Comparison of ENCODE assay signal across 16 cellular contexts in the genomic region with DNA sequence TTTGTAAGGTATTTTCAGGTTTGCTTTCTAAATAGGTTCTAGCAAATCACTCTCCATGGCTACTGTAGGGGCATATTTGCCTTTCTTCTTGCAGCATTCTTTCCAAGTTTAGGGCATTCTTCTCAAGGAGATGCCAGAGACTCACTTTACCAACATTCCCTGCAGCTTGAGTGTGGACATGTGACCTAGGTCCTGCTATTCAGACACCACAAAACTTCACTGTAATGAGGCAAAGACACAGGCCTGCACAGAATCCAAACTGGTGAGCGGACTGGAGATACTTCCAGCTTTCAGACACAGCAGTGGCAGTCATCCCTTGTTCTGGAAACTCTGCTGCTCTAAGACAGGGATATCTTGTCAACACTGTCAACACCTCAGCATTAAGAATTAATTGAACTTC.
A peak's percentile ranks its signal among the peaks of the same experiment; 100 is the strongest.
DNase-seq lines count a peak whose midpoint lies in the region; ATAC-seq and TF ChIP-seq lines count a peak whose summit lies in the region.
"Had no signal": no experiment of that assay in that cellular context is flagged by ENCODE, and none has a peak within 500 bp of the region (broad histone marks: within the 10 kb centered on the region; RNA-seq: fewer than 3 reads in every experiment).

No MANE protein-coding gene starts in this region.

- intact Hi-C loops in IMR-90 (cut with micrococcal nuclease), result no loop called here
- intact Hi-C loops in left ventricle myocardium inferior (cut with micrococcal nuclease), result no loop called here
- intact Hi-C loops in PC-3 (cut with micrococcal nuclease), result no loop called here

- CTCF ChIA-PET in IMR-90 (lab: Yijun Ruan, JAX), result no interaction called here
- CTCF ChIA-PET in PC-3 (lab: Charles Lee), result no interaction called here

- no peak overlapping the region for H4K8ac ChIP-seq in IMR-90 (ENCODE audit: low read depth in 2 of 2, low read length in 2 of 2)
- H4K8ac ChIP-seq in mesendoderm (ENCODE audit: low read depth, low read length), result no peak overlapping the region

- H3K4me1 ChIP-seq in IMR-90 (ENCODE audit: control insufficient read depth, insufficient read depth, low read length) (peaks cover 4% of the 10 kb centered on the region; the same call in 1 of the 2 replicates), mesendoderm (ENCODE audit: control insufficient read depth, low read depth, low read length) (peaks cover 2% of the 10 kb centered on the region), left ventricle myocardium inferior (no peaks in the 10 kb centered on the region), PC-3 (ENCODE audit: insufficient read depth, low read length) (peaks cover 7% of the 10 kb centered on the region; the same call in 1 of the 2 replicates)
- H3K4me1 ChIP-seq: BE2C had no signal

- ATAC-seq in IMR-90 (ENCODE audit: low read depth) (no peak), PC-3 (no peak)
- ATAC-seq: HepG2 had no signal

- H3K9ac ChIP-seq in IMR-90 (ENCODE audit: low read depth, low read length), result no peak overlapping the region
- no peak overlapping the region for H3K9ac ChIP-seq in mesendoderm (ENCODE audit: low read length)
- no peak overlapping the region for H3K9ac ChIP-seq in PC-3 (ENCODE audit: low read length)

- dilution Hi-C loops in IMR-90 (cut with HindIII; ENCODE audit: low sequenced_read_pairs, unreplicated experiment), result no loop called here

- H3K9me1 ChIP-seq in IMR-90 (ENCODE audit: insufficient read depth, low read length), result peaks cover 3% of the 10 kb centered on the region; the same call in 1 of the 2 replicates

- no peak for TF ChIP-seq RAD21 in IMR-90 (IDR thresholded peaks at IDR 0.05; ENCODE audit: low read length)

- TF ChIP-seq CTCF in AG10803 (conservative IDR thresholded peaks at IDR 0.05; ENCODE audit: low read length) (no peak), IMR-90 (conservative IDR thresholded peaks at IDR 0.05; ENCODE audit: low read depth, low read length) (no peak), astrocyte of the spinal cord (IDR thresholded peaks at IDR 0.05; ENCODE audit: low read depth, low read length) (no peak), left ventricle myocardium inferior (IDR thresholded peaks at IDR 0.05; ENCODE audit: borderline replicate concordance) (no peak), PC-3 (conservative IDR thresholded peaks at IDR 0.05; ENCODE audit: low read depth, low read length) (no peak)

- H3K27me3 ChIP-seq in IMR-90 (ENCODE audit: control insufficient read depth, insufficient read depth, low read length), result no peaks in the 10 kb centered on the region
- no peaks in the 10 kb centered on the region for H3K27me3 ChIP-seq in mesendoderm (ENCODE audit: insufficient read depth, low read length, poor library complexity)
- no peaks in the 10 kb centered on the region for H3K27me3 ChIP-seq in left ventricle myocardium inferior (ENCODE audit: low read depth)
- no peaks in the 10 kb centered on the region for H3K27me3 ChIP-seq in PC-3 (ENCODE audit: low read length)
- H3K27me3 ChIP-seq: BE2C had no signal

- H4K91ac ChIP-seq in IMR-90 (ENCODE audit: insufficient read depth, low read depth, low read length), result no peak overlapping the region

- no peak overlapping the region for H3K27ac ChIP-seq in IMR-90 (ENCODE audit: insufficient read depth, low read length)
- no peak overlapping the region for H3K27ac ChIP-seq in mesendoderm (ENCODE audit: low read depth, low read length)
- H3K27ac ChIP-seq in left ventricle myocardium inferior (replicated peaks), result no peak overlapping the region
- no peak overlapping the region for H3K27ac ChIP-seq in PC-3 (ENCODE audit: low read length)
- H3K27ac ChIP-seq: C4-2B had no signal

- H3K56ac ChIP-seq in IMR-90 (ENCODE audit: extremely low read depth, insufficient read depth, low read length), result no peak overlapping the region
- no peak overlapping the region for H3K56ac ChIP-seq in mesendoderm (ENCODE audit: low read length)

- H3K4ac ChIP-seq in IMR-90 (ENCODE audit: low read depth, low read length), result no peak overlapping the region
- no peak overlapping the region for H3K4ac ChIP-seq in mesendoderm (ENCODE audit: low read depth, low read length)

- H4K5ac ChIP-seq in IMR-90 (ENCODE audit: low read depth, low read length), result no peak overlapping the region
- no peak overlapping the region for H4K5ac ChIP-seq in mesendoderm (ENCODE audit: low read length)

- H3K79me1 ChIP-seq in IMR-90 (ENCODE audit: low read depth in 1 of 2, low read length in 2 of 2) (no peaks in the 10 kb centered on the region), mesendoderm (ENCODE audit: low read length) (no peaks in the 10 kb centered on the region)

- H2BK120ac ChIP-seq in IMR-90 (ENCODE audit: low read depth, low read length), result no peak overlapping the region
- H2BK120ac ChIP-seq in mesendoderm (ENCODE audit: low read depth, low read length), result no peak overlapping the region

- no peak overlapping the region for H2BK5ac ChIP-seq in IMR-90 (ENCODE audit: low read depth, low read length, poor library complexity, severe bottlenecking)
- peak overlapping the region; percentile 42 for H2BK5ac ChIP-seq in mesendoderm (ENCODE audit: low read length)

- in situ Hi-C loops in IMR-90 (cut with MboI; ENCODE audit: low sequenced_read_pairs) (no loop called here), astrocyte of the spinal cord (cut with HindIII; ENCODE audit: low sequenced_read_pairs) (no loop called here)

- no peak overlapping the region for H3K14ac ChIP-seq in IMR-90 (replicated peaks; ENCODE audit: low read depth, low read length)

- TF ChIP-seq POLR2A in IMR-90 (IDR thresholded peaks at IDR 0.05; ENCODE audit: low read depth, low read length), result no peak

- H3K4me3 ChIP-seq in AG10803 (ENCODE audit: low read length) (no peak overlapping the region), IMR-90 (ENCODE audit: insufficient read depth, low read depth, low read length) (no peak overlapping the region), astrocyte of the spinal cord (ENCODE audit: low read depth, low read length) (no peak overlapping the region), mesendoderm (ENCODE audit: low read length) (no peak overlapping the region), left ventricle myocardium inferior (no peak overlapping the region), PC-3 (ENCODE audit: low read length) (no peak overlapping the region)

- H2AK5ac ChIP-seq in IMR-90 (ENCODE audit: low read depth, low read length) (no peak overlapping the region), mesendoderm (ENCODE audit: low read length) (no peak overlapping the region)

- 100% methylated on average over 1 of the region's 1 CpG; no CpG with 5 or more reads in 1 of the 2 experiments for WGBS in IMR-90 (ENCODE audit: extremely low coverage in 2 of 2, insufficient read length in 1 of 2), 2 experiments
- WGBS in mesendoderm (ENCODE audit: extremely low coverage, insufficient coverage, low lambda C conversion rate), result no CpG with 5 or more reads among the region's 1 CpG

- H2BK20ac ChIP-seq in IMR-90 (ENCODE audit: low read depth, low read length), result no peak overlapping the region

- DNase-seq in AG10803 (ENCODE audit: low read depth) (peak; percentile 50), IMR-90 (no peak), astrocyte of the spinal cord (ENCODE audit: low read depth, low spot score) (peak; percentile 16), mesendoderm (no peak), left ventricle myocardium inferior (no peak), NCI-H1048 (lab: John Stamatoyannopoulos, UW) (no peak), PC-3 (no peak), T-helper 1 cell (no peak)
- DNase-seq: 8988T; BE2C; CD4-positive, alpha-beta memory T cell; DMS79; EL; H7 had no signal

- H3K4me2 ChIP-seq in IMR-90 (ENCODE audit: low read depth, low read length) (no peak overlapping the region), mesendoderm (ENCODE audit: low read length) (no peak overlapping the region), PC-3 (ENCODE audit: low read length) (no peak overlapping the region)

- no peaks in the 10 kb centered on the region for H3K79me2 ChIP-seq in mesendoderm (ENCODE audit: control insufficient read depth, insufficient read depth, low read length)
- no peaks in the 10 kb centered on the region for H3K79me2 ChIP-seq in PC-3 (ENCODE audit: low read length)

- no peaks in the 10 kb centered on the region for H3F3A ChIP-seq in PC-3 (ENCODE audit: low read length, unreplicated experiment)

- no peak overlapping the region for H2BK15ac ChIP-seq in IMR-90 (ENCODE audit: low read depth, low read length)
- no peak overlapping the region for H2BK15ac ChIP-seq in mesendoderm (replicated peaks; ENCODE audit: low read depth)

- H3K9me3 ChIP-seq in IMR-90 (ENCODE audit: control insufficient read depth, insufficient read depth, low read length) (no peaks in the 10 kb centered on the region; the same call in 1 of the 2 replicates), left ventricle myocardium inferior (replicated peaks) (peaks cover 1% of the 10 kb centered on the region), PC-3 (ENCODE audit: low read length) (no peaks in the 10 kb centered on the region)
- H3K9me3 ChIP-seq: BE2C had no signal

- H3K23ac ChIP-seq in IMR-90 (ENCODE audit: low read depth, low read length) (0 out of 2 replicates have a peak overlapping the region, but pooled peaks have one; percentile 11), mesendoderm (ENCODE audit: low read length) (no peak overlapping the region)

- no TSS peak for BruUV-seq in IMR-90 (replicated peaks; lab: Mats Ljungman, UMichigan)
- no TSS peak for BruUV-seq in PC-3 (replicated peaks; lab: Mats Ljungman, UMichigan)

- H3K36me3 ChIP-seq in IMR-90 (ENCODE audit: control insufficient read depth, insufficient read depth, low read length) (no peaks in the 10 kb centered on the region), mesendoderm (ENCODE audit: control insufficient read depth, insufficient read depth, low read length) (no peaks in the 10 kb centered on the region), left ventricle myocardium inferior (no peaks in the 10 kb centered on the region), PC-3 (ENCODE audit: low read depth, low read length) (no peaks in the 10 kb centered on the region)
- H3K36me3 ChIP-seq: BE2C had no signal

- H3K9me2 ChIP-seq in PC-3 (replicated peaks; ENCODE audit: low read length), result no peaks in the 10 kb centered on the region

- peak overlapping the region; percentile 23; the same call in 1 of the 2 replicates for H3K18ac ChIP-seq in IMR-90 (ENCODE audit: low read depth, low read length)
- no peak overlapping the region for H3K18ac ChIP-seq in mesendoderm (ENCODE audit: low read length)

- no peak overlapping the region for H2AFZ ChIP-seq in IMR-90 (replicated peaks; ENCODE audit: low read length, poor library complexity)
- H2AFZ ChIP-seq in PC-3 (ENCODE audit: low read length), result no peak overlapping the region

- H2AK9ac ChIP-seq in IMR-90 (replicated peaks; ENCODE audit: low read depth, low read length, poor library complexity), result no peak overlapping the region

- H4K20me1 ChIP-seq in IMR-90 (ENCODE audit: insufficient read depth, low read length), result no peaks in the 10 kb centered on the region
- no peaks in the 10 kb centered on the region for H4K20me1 ChIP-seq in PC-3 (ENCODE audit: low read length)

- POLR2A ChIA-PET in IMR-90 (lab: Charles Lee; ENCODE audit: unreplicated experiment) (no interaction called here), PC-3 (lab: Charles Lee; ENCODE audit: unreplicated experiment) (no interaction called here)

TF ChIP-seq in IMR-90, 13 proteins besides CTCF, POLR2A, EP300 and RAD21 (continues in another document):
- TF ChIP-seq BHLHE40 (IDR thresholded peaks at IDR 0.05; ENCODE audit: low read depth, low read length), result no peak

Comparison
In these comparisons a context has a peak if more than half of its experiments do, and no peak if none do; other contexts are left out.
1. DNase-seq: peak in AG10803 (single experiment) and astrocyte of the spinal cord (single experiment); none in IMR-90 (single experiment), mesendoderm (single experiment), left ventricle myocardium inferior (single experiment), NCI-H1048 (single experiment), PC-3 (single experiment) and T-helper 1 cell (0 of 5).